Comparison of ENCODE assay signal across 27 cellular contexts in the genomic region with DNA sequence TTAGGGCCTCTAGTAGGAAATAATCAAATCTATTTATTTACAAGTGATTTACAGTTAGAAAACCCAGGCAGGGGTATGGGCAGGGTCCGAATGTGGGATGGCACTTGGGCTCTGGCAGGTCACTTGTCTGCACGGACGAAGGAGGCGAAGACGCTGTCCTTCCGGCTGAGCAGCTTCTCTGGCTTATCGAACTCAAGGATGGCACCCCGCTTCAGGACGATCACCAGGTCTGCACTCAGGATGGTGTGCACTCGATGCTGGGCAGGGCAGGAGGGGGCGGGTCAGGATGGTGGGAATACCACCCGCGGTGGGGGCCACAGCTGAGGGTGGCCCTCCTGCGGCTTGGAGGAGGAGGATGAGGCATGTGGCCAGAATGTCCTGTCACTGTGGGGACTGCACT. TPM values are rescaled to one million over a fixed set of nuclear protein-coding genes. Genes with fewer than 3 reads are reported as not detected.
"Had no signal": no experiment of that assay in that cellular context is flagged by ENCODE, and none has a peak within 500 bp of the region (broad histone marks: within the 10 kb centered on the region; RNA-seq: fewer than 3 reads in every experiment).

No MANE protein-coding gene starts in this region.

- H3K9me3 Mint-ChIP-seq: memory B cell; naive thymus-derived CD4-positive, alpha-beta T cell; natural killer cell treated with Interleukin-12 subunit alpha and Interleukin-12 subunit beta and Interleukin-15 and Interleukin-18, amount 100 ng/mL, for 72 hours; stimulated activated naive CD8-positive, alpha-beta T cell treated with anti-CD3 and anti-CD28 coated beads, Interleukin-15, Interleukin-2, amounts not matched to agents 100 ng/mL and 50 ng/mL, for 24 hours had no signal

- H3K9me3 ChIP-seq: left ventricle myocardium inferior, mucosa of descending colon, neutrophil, right atrium auricular region, right lobe of liver, suprapubic skin, thoracic aorta, tibial artery, upper lobe of right lung had no signal

- H3K79me2 ChIP-seq: hepatocyte, parathyroid adenoma had no signal

- H3K27me3 Mint-ChIP-seq: memory B cell; natural killer cell treated with Interleukin-12 subunit alpha and Interleukin-12 subunit beta and Interleukin-15 and Interleukin-18, amount 100 ng/mL, for 72 hours; stimulated activated naive CD8-positive, alpha-beta T cell treated with anti-CD3 and anti-CD28 coated beads, Interleukin-15, Interleukin-2, amounts not matched to agents 100 ng/mL and 50 ng/mL, for 24 hours had no signal

- H3K36me3 Mint-ChIP-seq: memory B cell; naive thymus-derived CD4-positive, alpha-beta T cell; natural killer cell treated with Interleukin-12 subunit alpha and Interleukin-12 subunit beta and Interleukin-15 and Interleukin-18, amount 100 ng/mL, for 72 hours had no signal

- H3K27ac Mint-ChIP-seq: memory B cell; natural killer cell treated with Interleukin-12 subunit alpha and Interleukin-12 subunit beta and Interleukin-15 and Interleukin-18, amount 100 ng/mL, for 72 hours; progenitor cell of endocrine pancreas; stimulated activated naive CD8-positive, alpha-beta T cell treated with anti-CD3 and anti-CD28 coated beads, Interleukin-15, Interleukin-2, amounts not matched to agents 100 ng/mL and 50 ng/mL, for 24 hours had no signal

- H3K4me1 ChIP-seq: parathyroid adenoma, right lobe of liver had no signal

- H3K4me2 ChIP-seq: hepatocyte, smooth muscle cell had no signal

- ATAC-seq: mucosa of descending colon; naive thymus-derived CD4-positive, alpha-beta T cell; natural killer cell treated with Interleukin-12 subunit alpha and Interleukin-12 subunit beta and Interleukin-15 and Interleukin-18, amount 100 ng/mL, for 72 hours; right lobe of liver; upper lobe of right lung had no signal

- H3K4me3 ChIP-seq: hepatocyte, left ventricle myocardium inferior, mucosa of descending colon, right atrium auricular region, right lobe of liver, smooth muscle cell, suprapubic skin, thoracic aorta, tibial artery, upper lobe of right lung had no signal

- H3K36me3 ChIP-seq: left ventricle myocardium inferior, neutrophil, right atrium auricular region, right lobe of liver, suprapubic skin, thoracic aorta, tibial artery, upper lobe of right lung had no signal

- DNase-seq: islet precursor cell; left ventricle myocardium inferior; midbrain; mucosa of descending colon; naive thymus-derived CD4-positive, alpha-beta T cell; occipital lobe; right lobe of liver; stimulated activated CD4-positive, alpha-beta T cell treated with anti-CD3 and anti-CD28 coated beads, Interleukin-12 subunit alpha, Interleukin-12 subunit beta, amount 100 ng/mL, for 4 hours; stimulated activated CD4-positive, alpha-beta T cell treated with anti-CD3 and anti-CD28 coated beads, Interleukin-15, amount 100 ng/mL, for 24 hours; stimulated activated CD4-positive, alpha-beta T cell treated with anti-CD3 and anti-CD28 coated beads, Interleukin-2, amount 100 ng/mL, for 24 hours; stimulated activated CD4-positive, alpha-beta T cell treated with anti-CD3 and anti-CD28 coated beads, Interleukin-4, amount 100 ng/mL, for 1 hour; stimulated activated naive CD4-positive, alpha-beta T cell; tibial artery; trophoblast cell; upper lobe of right lung had no signal

- H2AFZ ChIP-seq: hepatocyte, parathyroid adenoma had no signal

- H3K9ac ChIP-seq: parathyroid adenoma had no signal

- H3K4me3 Mint-ChIP-seq: memory B cell; naive thymus-derived CD4-positive, alpha-beta T cell; natural killer cell treated with Interleukin-12 subunit alpha and Interleukin-12 subunit beta and Interleukin-15 and Interleukin-18, amount 100 ng/mL, for 72 hours; stimulated activated naive CD8-positive, alpha-beta T cell treated with anti-CD3 and anti-CD28 coated beads, Interleukin-15, Interleukin-2, amounts not matched to agents 100 ng/mL and 50 ng/mL, for 24 hours had no signal

- H3K27me3 ChIP-seq: hepatocyte, right atrium auricular region, right lobe of liver, tibial artery had no signal

- H3K27ac ChIP-seq: hepatocyte, left ventricle myocardium inferior, neutrophil, parathyroid adenoma, right atrium auricular region, right lobe of liver, suprapubic skin, thoracic aorta, tibial artery, upper lobe of right lung had no signal

RNA-seq across cellular contexts. Expression of gene KCNJ11, which starts 4.4 kb away (rescaled TPM):
- total RNA-seq: osteocyte, smooth muscle cell had no signal
- polyA plus RNA-seq: naive thymus-derived CD4-positive, alpha-beta T cell; smooth muscle cell had no signal

RNA-seq across cellular contexts. Expression of gene NCR3LG1, which starts 41.3 kb away (rescaled TPM):
- polyA plus RNA-seq: naive thymus-derived CD4-positive, alpha-beta T cell had no signal
